ENCODE assay signal across 1 cellular context in the genomic region with DNA sequence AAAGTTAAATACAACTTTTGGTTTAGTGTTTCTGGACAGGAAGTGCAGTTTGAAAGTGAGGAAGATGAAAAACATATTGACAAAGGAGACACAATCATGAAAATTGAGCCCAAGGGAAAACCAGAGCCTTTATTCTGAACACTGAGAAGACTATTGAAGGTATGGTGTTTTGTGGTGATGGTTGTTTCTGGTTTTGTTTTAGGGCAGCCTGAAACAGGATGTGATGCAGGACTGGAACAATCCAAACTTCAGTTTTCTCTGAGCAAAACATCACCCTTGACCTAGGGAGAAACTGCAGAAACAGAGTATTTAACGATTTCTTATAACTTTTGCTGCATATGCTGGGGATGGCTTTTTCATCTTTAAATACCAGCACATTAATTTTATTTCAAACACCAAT.
TF ChIP-seq lines count a peak whose summit lies in the region.

No MANE protein-coding gene starts in this region.

TF ChIP-seq in WTC11, 78 proteins besides CTCF, POLR2A, EP300 and RAD21 (continued from another document):
- TF ChIP-seq, protein P1, sequence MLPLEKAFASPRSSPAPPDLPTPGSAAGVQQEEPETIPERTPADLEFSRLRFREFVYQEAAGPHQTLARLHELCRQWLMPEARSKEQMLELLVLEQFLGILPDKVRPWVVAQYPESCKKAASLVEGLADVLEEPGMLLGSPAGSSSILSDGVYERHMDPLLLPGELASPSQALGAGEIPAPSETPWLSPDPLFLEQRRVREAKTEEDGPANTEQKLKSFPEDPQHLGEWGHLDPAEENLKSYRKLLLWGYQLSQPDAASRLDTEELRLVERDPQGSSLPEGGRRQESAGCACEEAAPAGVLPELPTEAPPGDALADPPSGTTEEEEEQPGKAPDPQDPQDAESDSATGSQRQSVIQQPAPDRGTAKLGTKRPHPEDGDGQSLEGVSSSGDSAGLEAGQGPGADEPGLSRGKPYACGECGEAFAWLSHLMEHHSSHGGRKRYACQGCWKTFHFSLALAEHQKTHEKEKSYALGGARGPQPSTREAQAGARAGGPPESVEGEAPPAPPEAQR (CRISPR knock-in tag; IDR thresholded peaks at IDR 0.05): no peak
TF ChIP-seq in WTC11: peak in this region for 0.
